13 cellular contexts compared by ENCODE assay signal in the genomic region with DNA sequence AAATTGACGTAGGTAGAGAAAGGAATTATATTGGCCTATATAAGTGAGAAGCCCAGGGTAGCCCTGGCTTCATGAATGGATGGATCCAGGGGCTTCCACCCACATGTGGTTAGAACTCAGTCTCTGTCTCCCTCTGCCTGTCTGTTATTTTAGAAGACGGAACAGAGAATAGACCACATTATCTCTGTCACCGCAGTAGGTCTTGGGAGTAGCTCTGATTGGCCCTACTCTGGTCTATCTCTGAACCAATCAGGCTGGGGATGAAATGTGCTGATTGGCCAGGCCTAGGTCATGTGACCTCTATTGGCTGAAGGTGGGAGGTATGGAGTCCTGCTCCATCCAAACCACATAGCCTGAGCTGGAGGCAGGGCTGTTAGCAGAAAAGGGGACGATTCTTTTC.
"Had no signal": no experiment of that assay in that cellular context is flagged by ENCODE, and none has a peak within 500 bp of the region (broad histone marks: within the 10 kb centered on the region; RNA-seq: fewer than 3 reads in every experiment).

No MANE protein-coding gene starts in this region.

- H3K4me3 ChIP-seq: right atrium auricular region, transverse colon had no signal

- H3K9me3 ChIP-seq: right atrium auricular region, transverse colon had no signal

- FAIRE-seq: small intestine had no signal

- H3K4me1 ChIP-seq: right atrium auricular region had no signal

- H3K27me3 ChIP-seq: brain microvascular endothelial cell, right atrium auricular region, transverse colon had no signal

- H3K27ac ChIP-seq: brain microvascular endothelial cell, right atrium auricular region, transverse colon had no signal

- ATAC-seq: activated CD8-positive, alpha-beta memory T cell treated with anti-CD3 and anti-CD28 coated beads, Interleukin-2, amount 10 ng/mL, durations not matched to agents 7 days and 5 days; activated T-cell treated with anti-CD3 and anti-CD28 coated beads, Interleukin-2, amount 50 U/mL, for 4 hours; natural killer cell; stimulated activated effector memory CD8-positive, alpha-beta T cell treated with anti-CD3 and anti-CD28 coated beads, Interleukin-12 subunit alpha, Interleukin-12 subunit beta, amount 100 ng/mL, for 72 hours had no signal

- H3K36me3 ChIP-seq: brain microvascular endothelial cell, right atrium auricular region, transverse colon had no signal

- DNase-seq: activated CD4-positive, alpha-beta T cell treated with anti-CD3 and anti-CD28 coated beads, Interleukin-2, amount 50 U/mL, for 4 hours; activated CD4-positive, CD25-positive, alpha-beta regulatory T cell treated with anti-CD3 and anti-CD28 coated beads, Interleukin-2, amount 50 U/mL, for 72 hours; activated CD8-positive, alpha-beta memory T cell treated with anti-CD3 and anti-CD28 coated beads, Interleukin-2, amount 10 ng/mL, durations not matched to agents 7 days and 5 days; activated effector memory CD4-positive, alpha-beta T cell treated with anti-CD3 and anti-CD28 coated beads, Interleukin-2, amount 50 U/mL, for 16 hours; activated T-cell treated with anti-CD3 and anti-CD28 coated beads, Interleukin-2, amount 50 U/mL, for 4 hours; brain microvascular endothelial cell; cerebellar nuclear complex; hippocampal formation; natural killer cell had no signal
